Comparison of ENCODE assay signal across 9 cellular contexts in the genomic region with DNA sequence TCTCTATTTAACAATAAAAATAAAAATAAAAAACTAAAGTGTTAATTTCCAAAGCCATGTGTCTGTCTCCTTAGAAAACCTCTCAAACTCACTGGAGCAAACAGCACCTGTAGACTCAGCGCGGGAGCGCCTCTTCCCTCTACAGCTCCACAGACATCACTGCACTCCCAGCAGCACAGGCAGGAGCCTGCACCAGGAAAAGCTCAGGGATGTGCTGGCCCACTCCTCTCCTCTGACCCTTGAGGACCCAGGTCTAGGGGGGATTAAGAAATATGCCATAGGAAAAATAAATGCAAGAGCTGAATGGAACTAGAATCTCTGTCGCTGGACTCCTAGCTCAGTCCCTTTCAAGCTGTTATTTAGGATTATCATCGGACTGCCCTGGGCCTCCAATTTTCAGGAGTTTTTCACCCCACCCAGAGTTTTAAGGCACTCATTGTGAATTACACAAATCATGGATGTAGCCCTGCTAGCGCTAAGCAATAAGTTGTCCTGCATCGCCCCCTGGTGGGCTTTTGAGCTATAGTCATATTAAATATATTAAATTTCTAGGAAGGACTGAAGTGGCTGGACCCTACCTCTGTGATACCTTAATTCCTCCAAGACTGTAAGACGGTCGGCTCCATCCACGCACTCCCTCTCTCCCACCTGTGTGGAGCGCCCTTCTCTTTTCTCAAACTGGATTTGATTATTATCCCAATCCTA.
DNase-seq lines count a peak whose midpoint lies in the region; ATAC-seq and TF ChIP-seq lines count a peak whose summit lies in the region.
"Had no signal": no experiment of that assay in that cellular context is flagged by ENCODE, and none has a peak within 500 bp of the region (broad histone marks: within the 10 kb centered on the region; RNA-seq: fewer than 3 reads in every experiment).

No MANE protein-coding gene starts in this region.

- H3K9me3 ChIP-seq in stomach: no peaks in the 10 kb centered on the region

- ATAC-seq in HG03354 (IDR thresholded peaks at IDR 0.05; ENCODE audit: poor library complexity, severe bottlenecking, unreplicated experiment): peak; percentile 74
- no peak for ATAC-seq in naive thymus-derived CD8-positive, alpha-beta T cell

- no peak overlapping the region for H3K4me3 Mint-ChIP-seq in naive thymus-derived CD8-positive, alpha-beta T cell
- H3K4me3 Mint-ChIP-seq: IgD-negative memory B cell had no signal

- TF ChIP-seq EP300 in stomach (IDR thresholded peaks at IDR 0.05): no peak

- H3K27me3 ChIP-seq in stomach: peaks cover 0 to 19% (median 0%) of the 10 kb centered on the region in 3 donors

- TF ChIP-seq CTCF in stomach (IDR thresholded peaks at IDR 0.05): peak in 5 of 7 experiments; percentile 41 to 68 (median 60)

- no peaks in the 10 kb centered on the region for H3K4me1 Mint-ChIP-seq in naive thymus-derived CD8-positive, alpha-beta T cell
- H3K4me1 Mint-ChIP-seq: IgD-negative memory B cell had no signal

- POLR2A ChIA-PET in naive thymus-derived CD8-positive, alpha-beta T cell (lab: Charles Lee): interaction anchor here (0.7 kb wide), 1 partner anchor 811 kb away, joined by 3 read pairs; no protein-coding TSS in a partner anchor

- H3K27ac Mint-ChIP-seq in naive thymus-derived CD8-positive, alpha-beta T cell: peak overlapping the region in 1 of 10 donors; percentile 71
- H3K27ac Mint-ChIP-seq: IgD-negative memory B cell had no signal

- no peaks in the 10 kb centered on the region for H3K36me3 ChIP-seq in stomach

- WGBS in stomach, 5 donors: 23 to 30% (median 28%) methylated on average over 11 of the region's 11 CpGs

- H3K9me3 Mint-ChIP-seq in naive thymus-derived CD8-positive, alpha-beta T cell: peaks cover 0 to 4% (median 0%) of the 10 kb centered on the region in 9 donors

- peaks cover 0 to 13% (median 4%) of the 10 kb centered on the region in 5 donors for H3K27me3 Mint-ChIP-seq in naive thymus-derived CD8-positive, alpha-beta T cell
- H3K27me3 Mint-ChIP-seq: IgD-negative memory B cell had no signal

- H3K4me1 ChIP-seq in stomach: peaks cover 0 to 35% (median 6%) of the 10 kb centered on the region in 4 donors

- H3K27ac ChIP-seq in stomach: no peak overlapping the region

- no peaks in the 10 kb centered on the region for H3K36me3 Mint-ChIP-seq in naive thymus-derived CD8-positive, alpha-beta T cell
- H3K36me3 Mint-ChIP-seq: IgD-negative memory B cell had no signal

- TF ChIP-seq POLR2A in erythroblast (IDR thresholded peaks at IDR 0.05; ENCODE audit: low read length): no peak
- no peak for TF ChIP-seq POLR2A in stomach (IDR thresholded peaks at IDR 0.05)

- H3K4me3 ChIP-seq in stomach: no peak overlapping the region

- intact Hi-C loops in stomach (cut with DNase I; ENCODE audit: low total_unique reads): loop anchor here (5.0 to 10.0 kb wide), 2 partner anchors 142 to 414 kb away; no protein-coding TSS in a partner anchor

- DNase-seq in COLO668 (lab: John Stamatoyannopoulos, UW; ENCODE audit: unreplicated experiment) (peak; percentile 70), NOMO-1 (lab: John Stamatoyannopoulos, UW; ENCODE audit: unreplicated experiment in 2 of 2) (peak; percentile 27 to 51), erythroblast (lab: John Stamatoyannopoulos, UW) (peak; percentile 67 to 82), stomach (peak; percentile 77), cortex of kidney (lab: John Stamatoyannopoulos, UW) (no peak)
- peak; percentile 8 for DNase-seq in activated CD8-positive, alpha-beta memory T cell treated with anti-CD3 and anti-CD28 coated beads, Interleukin-2, amount 50 U/mL, for 24 hours (ENCODE audit: extremely low read depth)
- DNase-seq in naive thymus-derived CD8-positive, alpha-beta T cell: peak in 8 of 10 donors; percentile 10 to 45 (median 34)
